ENCODE assay signal across 8 cellular contexts in the genomic region with DNA sequence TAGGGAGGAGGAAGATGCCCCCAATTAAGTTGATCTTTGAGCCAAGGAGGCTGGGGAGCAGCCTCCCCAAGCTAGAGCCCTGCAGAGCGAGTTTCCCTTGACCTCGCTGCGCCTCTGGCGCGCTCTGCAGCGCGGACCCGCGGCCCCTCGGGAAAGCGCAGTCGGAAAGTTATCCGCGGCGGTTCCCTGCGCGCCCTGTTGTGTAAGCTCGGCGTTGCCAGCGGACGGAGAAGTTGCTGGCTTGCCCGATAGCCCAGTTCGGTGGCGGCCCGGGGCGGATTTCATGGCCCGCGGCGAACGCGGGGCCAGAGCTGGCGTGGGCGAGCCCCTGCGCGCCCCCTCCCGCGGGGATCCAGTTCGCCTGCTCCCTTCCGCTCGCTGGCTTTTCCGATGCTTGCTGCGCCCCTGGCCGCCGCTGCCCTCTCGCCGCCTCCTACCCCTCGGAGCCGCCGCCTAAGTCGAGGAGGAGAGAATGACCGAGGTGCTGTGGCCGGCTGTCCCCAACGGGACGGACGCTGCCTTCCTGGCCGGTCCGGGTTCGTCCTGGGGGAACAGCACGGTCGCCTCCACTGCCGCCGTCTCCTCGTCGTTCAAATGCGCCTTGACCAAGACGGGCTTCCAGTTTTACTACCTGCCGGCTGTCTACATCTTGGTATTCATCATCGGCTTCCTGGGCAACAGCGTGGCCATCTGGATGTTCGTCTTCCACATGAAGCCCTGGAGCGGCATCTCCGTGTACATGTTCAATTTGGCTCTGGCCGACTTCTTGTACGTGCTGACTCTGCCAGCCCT. TPM values are rescaled to one million over a fixed set of nuclear protein-coding genes. Genes with fewer than 3 reads are reported as not detected.
A peak's percentile ranks its signal among the peaks of the same experiment; 100 is the strongest.
DNase-seq lines count a peak whose midpoint lies in the region; ATAC-seq, FAIRE-seq and TF ChIP-seq lines count a peak whose summit lies in the region.

No MANE protein-coding gene starts in this region.

- TF ChIP-seq EP300 in H1 (IDR thresholded peaks at IDR 0.05; ENCODE audit: borderline replicate concordance in 1 of 2, low read depth in 2 of 2, low read length in 2 of 2), result no peak

- no peaks in the 10 kb centered on the region for H3K9me3 ChIP-seq in H1 (ENCODE audit: insufficient read depth in 2 of 2, low read depth in 1 of 2, low read length in 1 of 2)

- TF ChIP-seq RAD21 in H1 (IDR thresholded peaks at IDR 0.05 in 1 of 2, conservative IDR thresholded peaks at IDR 0.05 in 1 of 2; ENCODE audit: low read depth in 2 of 2, low read length in 2 of 2), result peak; percentile 39 to 47

- peaks cover 19% of the 10 kb centered on the region for H3K27me3 Mint-ChIP-seq in memory B cell

- H3K23me2 ChIP-seq in H1 (ENCODE audit: low read depth, low read length), result peaks cover 8% of the 10 kb centered on the region

- H3K79me1 ChIP-seq in H1 (ENCODE audit: low read depth, low read length), result no peaks in the 10 kb centered on the region

- H3K4me1 ChIP-seq in H1 (replicated peaks in 1 of 4; ENCODE audit: control insufficient read depth in 3 of 4, insufficient read depth in 4 of 4, low read length in 3 of 4), result peaks cover 0 to 5% (median 2%) of the 10 kb centered on the region in 4 experiments; a peak in 3 of 7 replicates

- peak overlapping the region; percentile 72 to 86 (median 74) for H3K4me3 ChIP-seq in H1 (ENCODE audit: extremely low read depth in 1 of 4, insufficient read depth in 2 of 4, low read depth in 3 of 4, low read length in 4 of 4)

- H3K56ac ChIP-seq in H1 (replicated peaks; ENCODE audit: insufficient read length, low read depth, low read length), result peak overlapping the region; percentile 83

- H4K91ac ChIP-seq in H1 (replicated peaks; ENCODE audit: insufficient read length, low read length), result peak overlapping the region; percentile 82

- H2BK15ac ChIP-seq in H1 (ENCODE audit: low read length), result no peak overlapping the region

- H4K8ac ChIP-seq in H1 (ENCODE audit: extremely low read depth, insufficient read depth, low read length), result peak overlapping the region; percentile 93

- H3K4ac ChIP-seq in H1 (replicated peaks; ENCODE audit: insufficient read length, low read depth, low read length), result peak overlapping the region; percentile 99

- H2BK5ac ChIP-seq in H1 (ENCODE audit: low read depth, low read length), result peak overlapping the region; percentile 68; the same call in 1 of the 2 replicates

- WGBS in H1 (ENCODE audit: extremely low coverage in 1 of 2, insufficient coverage in 1 of 2, insufficient read length in 1 of 2, insufficient replicate concordance in 2 of 2, low coverage in 1 of 2, low lambda C conversion rate in 2 of 2, missing lambda C conversion rate in 1 of 2), 2 experiments, result 3% methylated on average over 60 of the region's 74 CpGs; no CpG with 5 or more reads in 1 of the 2 experiments

- no peak overlapping the region for H3K14ac ChIP-seq in H1 (ENCODE audit: insufficient read length)

- CTCF ChIA-PET in H1 (lab: Charles Lee; ENCODE audit: partially characterized antibody), result interaction anchor here (0.8 to 1.9 kb wide), 12 partner anchors 10 to 326 kb away, joined by 3 to 6 read pairs (median 4); no protein-coding TSS in a partner anchor

- peak; percentile 37 to 44 (median 37) for TF ChIP-seq CTCF in H1 (IDR thresholded peaks at IDR 0.05; ENCODE audit: control extremely low read depth in 1 of 3, insufficient read depth in 1 of 3, low read depth in 1 of 3, low read length in 3 of 3)

- H3K27ac ChIP-seq in H1 (ENCODE audit: low read depth, low read length) (peak overlapping the region; percentile 68; the same call in 1 of the 2 replicates), substantia nigra (ENCODE audit: low read depth, low read length, poor library complexity, severe bottlenecking) (no peak overlapping the region)

- H3K79me2 ChIP-seq in H1 (ENCODE audit: control insufficient read depth in 1 of 2, insufficient read depth in 2 of 2, low read length in 2 of 2), result peaks cover 0 to 45% of the 10 kb centered on the region in 2 experiments; a peak in 3 of 4 replicates

- ATAC-seq in GM19452 (IDR thresholded peaks at IDR 0.05; ENCODE audit: unreplicated experiment) (peak; percentile 64), HG03460 (IDR thresholded peaks at IDR 0.05; ENCODE audit: unreplicated experiment) (peak; percentile 62), SK-N-SH treated with all-trans-retinoic acid at 6 μM for 48 hours (peak; percentile 75), memory B cell (ENCODE audit: low read depth) (peak; percentile 53)

- peak overlapping the region; percentile 75 to 80 for H3K4me2 ChIP-seq in H1 (ENCODE audit: insufficient read depth in 1 of 2, low read depth in 2 of 2, low read length in 2 of 2)

- POLR2A ChIA-PET in H1 (lab: Charles Lee; ENCODE audit: partially characterized antibody), result interaction anchor here (0.8 to 2.4 kb wide), 7 partner anchors 9 to 226 kb away, joined by 3 to 10 read pairs (median 3); no protein-coding TSS in a partner anchor

- H3K27ac Mint-ChIP-seq in memory B cell, result no peak overlapping the region

- H3K9ac ChIP-seq in H1 (replicated peaks in 1 of 4; ENCODE audit: extremely low read depth in 1 of 4, low read depth in 3 of 4, low read length in 3 of 4), result peak overlapping the region; percentile 65 to 80 (median 77)

- no peaks in the 10 kb centered on the region for H3K36me3 ChIP-seq in H1 (ENCODE audit: control insufficient read depth in 2 of 4, insufficient read depth in 4 of 4, low read length in 3 of 4)

- H3K27me3 ChIP-seq in H1 (replicated peaks in 1 of 4; ENCODE audit: control insufficient read depth in 3 of 4, extremely low read depth in 1 of 4, insufficient read depth in 3 of 4, low read length in 3 of 4), result peaks cover 0 to 11% (median 5%) of the 10 kb centered on the region in 4 experiments; a peak in 5 of 7 replicates

- peak; percentile 11 to 38 for TF ChIP-seq POLR2A in H1 (IDR thresholded peaks at IDR 0.05; ENCODE audit: control extremely low read depth in 1 of 2, low read depth in 2 of 2, low read length in 2 of 2)

- no peak overlapping the region for H2AK5ac ChIP-seq in H1 (ENCODE audit: low read depth, low read length)

- H3K23ac ChIP-seq in H1 (ENCODE audit: insufficient read length), result no peak overlapping the region

- no peaks in the 10 kb centered on the region for H3K9me3 Mint-ChIP-seq in memory B cell

- peak overlapping the region; percentile 93 for H4K5ac ChIP-seq in H1 (ENCODE audit: insufficient read length, low read depth, low read length)

- H3K36me3 Mint-ChIP-seq in memory B cell, result no peaks in the 10 kb centered on the region

- no peak overlapping the region for H2BK120ac ChIP-seq in H1 (replicated peaks; ENCODE audit: low read depth, low read length)

- H2AFZ ChIP-seq in H1 (ENCODE audit: low read length), result peak overlapping the region; percentile 45; the same call in 1 of the 2 replicates

- peaks cover 9% of the 10 kb centered on the region for H3K4me1 Mint-ChIP-seq in memory B cell

- DNase-seq in EH (ENCODE audit: low read depth), result peak; percentile 20
- peak in 1 of 2 experiments; percentile 72 for DNase-seq in H1 (ENCODE audit: low read depth in 1 of 2, low spot score in 2 of 2)
- no peak for DNase-seq in memory B cell (ENCODE audit: low spot score in 2 of 2)
- DNase-seq in substantia nigra (lab: John Stamatoyannopoulos, UW), result peak in 33 of 49 donors; percentile 7 to 54 (median 25)
- DNase-seq in NK-92 (lab: John Stamatoyannopoulos, UW; ENCODE audit: unreplicated experiment), result no peak

- FAIRE-seq in H1 (lab: Jason Lieb, UNC), result no peak

- peak overlapping the region; percentile 95 for H3K18ac ChIP-seq in H1 (ENCODE audit: extremely low read depth, low read length)

- H4K20me1 ChIP-seq in H1 (replicated peaks in 1 of 2; ENCODE audit: control insufficient read depth in 1 of 2, insufficient read depth in 2 of 2, low read length in 2 of 2), result peaks cover 3 to 8% of the 10 kb centered on the region in 2 experiments

- H2BK20ac ChIP-seq in H1 (ENCODE audit: low read length), result no peak overlapping the region

- peak overlapping the region; percentile 87 for H3K4me3 Mint-ChIP-seq in memory B cell

- H2BK12ac ChIP-seq in H1 (ENCODE audit: low read depth, low read length), result peak overlapping the region; percentile 72; the same call in 1 of the 2 replicates

TF ChIP-seq in SK-N-SH treated with all-trans-retinoic acid at 6 μM for 48 hours, 23 proteins besides CTCF, POLR2A, EP300 and RAD21:
- no peak for TF ChIP-seq ISL1 (CRISPR knock-in tag; IDR thresholded peaks at IDR 0.05)

TF ChIP-seq in H1, 55 proteins besides CTCF, POLR2A, EP300 and RAD21:
- TF ChIP-seq HDAC2 (IDR thresholded peaks at IDR 0.05; ENCODE audit: borderline replicate concordance in 1 of 2, low read depth in 2 of 2, low read length in 2 of 2) (peak in 1 of 2 experiments; percentile 61; a peak in 1 of 4 replicates), SIN3A (conservative IDR thresholded peaks at IDR 0.05 in 1 of 2, IDR thresholded peaks at IDR 0.05 in 1 of 2; ENCODE audit: low read depth in 1 of 2, low read length in 2 of 2) (peak in 1 of 2 experiments; percentile 60; a peak in 1 of 4 replicates), YY1 (IDR thresholded peaks at IDR 0.05; ENCODE audit: low read depth, low read length) (no peak), RBBP5 (IDR thresholded peaks at IDR 0.05; ENCODE audit: borderline replicate concordance, low read depth, low read length) (peak; percentile 81; the same call in 1 of the 2 replicates), KDM4A (IDR thresholded peaks at IDR 0.05; ENCODE audit: low read depth, low read length, severe bottlenecking) (peak; percentile 80), SUZ12 (IDR thresholded peaks at IDR 0.05; ENCODE audit: low read length) (peak; percentile 38; the same call in 1 of the 2 replicates), CEBPB (IDR thresholded peaks at IDR 0.05; ENCODE audit: low read depth, low read length) (peak; percentile 63), PHF8 (conservative IDR thresholded peaks at IDR 0.05; ENCODE audit: low read depth, low read length) (peak; percentile 41), JUND (IDR thresholded peaks at IDR 0.05; ENCODE audit: low read length) (no peak)

RNA-seq across cellular contexts. Expression of gene P2RY1, which starts 0.6 kb away (rescaled TPM):
- 25.2 and 28.3 TPM in 2 replicates for total RNA-seq in H1 (2021; fragmentation: NEBNext Ultra II Directional; extraction: Animal tissue kit (Norgen Biotek cat#: 25700))
- 6.5 and 6.8 TPM in 2 replicates for polyA plus RNA-seq in H1 (2011; rRNA removed)
- 7.3 TPM for polyA plus RNA-seq in H1 (2011; cell fraction: cytosol; rRNA removed)
- 8.2 TPM for polyA plus RNA-seq in H1 (2011; cell fraction: nucleus; rRNA removed)
- polyA plus RNA-seq in H1 (2012, experiment 1 of 2), result 6.6 to 12.8 TPM (median 8.4 TPM) in 4 replicates
- polyA plus RNA-seq in H1 (2012, experiment 2 of 2), result 0.85 TPM
- 31.6 TPM for polyA plus RNA-seq in H1 (2013, experiment 1 of 2)
- 31.9 TPM for polyA plus RNA-seq in H1 (2013, experiment 2 of 2)
- polyA minus RNA-seq in H1 (2011; rRNA and poly(A)+ RNA removed), result 18.1 and 23.0 TPM in 2 replicates
- 13.9 TPM for polyA minus RNA-seq in H1 (2011; cell fraction: cytosol; rRNA and poly(A)+ RNA removed)
- polyA minus RNA-seq in H1 (2011; cell fraction: nucleus; rRNA and poly(A)+ RNA removed), result 30.6 TPM

Comparison
In these comparisons a context has a peak if more than half of its experiments do, and no peak if none do; other contexts are left out.
1. DNase-seq: peak in EH (single experiment) and substantia nigra (33 of 49); none in memory B cell (0 of 2) and NK-92 (single experiment).
2. Peak in every context shown above with its lines, with median percentiles within 50 percentile points of each other: ATAC-seq.